In genomic region chr13:50357586-50358118, GRCh38 we compare ENCODE assay signal across 8 cellular contexts.
DNase-seq lines count a peak whose midpoint lies in the region; ATAC-seq, FAIRE-seq and TF ChIP-seq lines count a peak whose summit lies in the region.

No MANE protein-coding gene starts in this region.

- no peak overlapping the region for H3K4me3 ChIP-seq in Loucy (ENCODE audit: low read length, poor library complexity, severe bottlenecking)
- no peak overlapping the region for H3K4me3 ChIP-seq in ascending aorta
- no peak overlapping the region for H3K4me3 ChIP-seq in kidney epithelial cell (ENCODE audit: low read depth, low read length)
- no peak overlapping the region for H3K4me3 ChIP-seq in tibial nerve
- no peak overlapping the region for H3K4me3 ChIP-seq in naive thymus-derived CD4-positive, alpha-beta T cell (ENCODE audit: low read length)

- intact Hi-C loops in ascending aorta (cut with DNase I), result loop anchor here (5.0 kb wide), 2 partner anchors 55 to 275 kb away; no protein-coding TSS in a partner anchor
- intact Hi-C loops in naive thymus-derived CD4-positive, alpha-beta T cell (cut with micrococcal nuclease), result no loop called here

- peaks cover 0 to 20% (median 0%) of the 10 kb centered on the region in 5 donors for H3K27me3 Mint-ChIP-seq in naive thymus-derived CD4-positive, alpha-beta T cell

- H3K27ac ChIP-seq in ascending aorta (peak overlapping the region; percentile 74 to 78), tibial nerve (peak overlapping the region; percentile 44 to 84 (median 70))
- H3K27ac ChIP-seq in naive thymus-derived CD4-positive, alpha-beta T cell (ENCODE audit: low read depth, low read length), result no peak overlapping the region

- H3K4me1 ChIP-seq in Loucy (ENCODE audit: insufficient read depth, low read length, poor library complexity, severe bottlenecking) (peaks cover 56% of the 10 kb centered on the region), ascending aorta (peaks cover 0 to 19% of the 10 kb centered on the region in 2 donors), tibial nerve (peaks cover 0 to 39% (median 6%) of the 10 kb centered on the region in 4 donors)
- peaks cover 0 to 17% of the 10 kb centered on the region in 2 donors for H3K4me1 ChIP-seq in naive thymus-derived CD4-positive, alpha-beta T cell (ENCODE audit: control insufficient read depth in 2 of 2, insufficient read depth in 2 of 2, low read length in 2 of 2)

- H3K36me3 ChIP-seq in Loucy (ENCODE audit: insufficient read depth, low read length), result no peaks in the 10 kb centered on the region
- no peaks in the 10 kb centered on the region for H3K36me3 ChIP-seq in ascending aorta
- H3K36me3 ChIP-seq in kidney epithelial cell (ENCODE audit: control insufficient read depth, insufficient read depth, low read length), result no peaks in the 10 kb centered on the region
- H3K36me3 ChIP-seq in tibial nerve, result no peaks in the 10 kb centered on the region
- no peaks in the 10 kb centered on the region for H3K36me3 ChIP-seq in naive thymus-derived CD4-positive, alpha-beta T cell (ENCODE audit: control insufficient read depth in 2 of 3, insufficient read depth in 3 of 3, low read length in 3 of 3)

- ATAC-seq in naive thymus-derived CD4-positive, alpha-beta T cell, result no peak

- H2AFZ ChIP-seq in Loucy (ENCODE audit: low read length), result no peak overlapping the region

- H3K9me3 Mint-ChIP-seq in naive thymus-derived CD4-positive, alpha-beta T cell, result peaks cover 0 to 2% (median 0%) of the 10 kb centered on the region in 11 donors

- DNase-seq in ascending aorta (ENCODE audit: low spot score in 2 of 2) (peak in 1 of 2 donors; percentile 79), kidney epithelial cell (ENCODE audit: low read depth) (peak; percentile 74), tibial nerve (ENCODE audit: low spot score in 2 of 2) (peak in 1 of 2 donors; percentile 25), NCI-H2227 (lab: John Stamatoyannopoulos, UW; ENCODE audit: unreplicated experiment) (no peak), D721Med (ENCODE audit: insufficient read length, low spot score) (no peak)
- DNase-seq in stimulated activated CD4-positive, alpha-beta T cell treated with anti-CD3 and anti-CD28 coated beads, Interleukin-2, amount 100 ng/mL, for 24 hours, result no peak
- DNase-seq in naive thymus-derived CD4-positive, alpha-beta T cell, result no peak

- peak in 1 of 2 donors; percentile 23 for TF ChIP-seq EP300 in tibial nerve (IDR thresholded peaks at IDR 0.05)

- peaks cover 90% of the 10 kb centered on the region; the same call in 1 of the 2 replicates for H3K79me2 ChIP-seq in Loucy (ENCODE audit: insufficient read depth, low read length)

- H3K27ac Mint-ChIP-seq in naive thymus-derived CD4-positive, alpha-beta T cell, result no peak overlapping the region

- POLR2A ChIA-PET in naive thymus-derived CD4-positive, alpha-beta T cell (lab: Charles Lee), result no interaction called here

- H3K27me3 ChIP-seq in Loucy (ENCODE audit: insufficient read depth, low read length, poor library complexity, severe bottlenecking), result no peaks in the 10 kb centered on the region
- no peaks in the 10 kb centered on the region for H3K27me3 ChIP-seq in ascending aorta
- no peaks in the 10 kb centered on the region for H3K27me3 ChIP-seq in kidney epithelial cell (ENCODE audit: control insufficient read depth, insufficient read depth, low read length)
- no peaks in the 10 kb centered on the region for H3K27me3 ChIP-seq in tibial nerve
- H3K27me3 ChIP-seq in naive thymus-derived CD4-positive, alpha-beta T cell (ENCODE audit: control insufficient read depth in 2 of 2, insufficient read depth in 2 of 2, low read length in 2 of 2), result no peaks in the 10 kb centered on the region

- H4K20me1 ChIP-seq in Loucy (ENCODE audit: insufficient read depth, low read length, poor library complexity, severe bottlenecking), result peaks cover 3% of the 10 kb centered on the region

- H3F3A ChIP-seq in Loucy (ENCODE audit: low read depth), result no peaks in the 10 kb centered on the region

- H3K9me3 ChIP-seq in Loucy (ENCODE audit: insufficient read depth, low read depth, low read length) (no peaks in the 10 kb centered on the region), ascending aorta (no peaks in the 10 kb centered on the region), tibial nerve (no peaks in the 10 kb centered on the region)
- H3K9me3 ChIP-seq in naive thymus-derived CD4-positive, alpha-beta T cell (ENCODE audit: control insufficient read depth in 2 of 3, low read length in 3 of 3), result no peaks in the 10 kb centered on the region

- no peak for TF ChIP-seq POLR2A in tibial nerve (IDR thresholded peaks at IDR 0.05)

- H3K4me2 ChIP-seq in Loucy (ENCODE audit: low read depth, low read length, poor library complexity, severe bottlenecking), result peak overlapping the region; percentile 45

- H3K9me2 ChIP-seq in Loucy (replicated peaks; ENCODE audit: low read depth, low read length), result no peaks in the 10 kb centered on the region

- no peak for FAIRE-seq in D721Med (lab: Jason Lieb, UNC)

- H3K36me3 Mint-ChIP-seq in naive thymus-derived CD4-positive, alpha-beta T cell, result no peaks in the 10 kb centered on the region

- H3K9ac ChIP-seq in Loucy (ENCODE audit: low read depth, low read length, poor library complexity, severe bottlenecking), result peak overlapping the region; percentile 41

- CTCF ChIA-PET in naive thymus-derived CD4-positive, alpha-beta T cell (lab: Charles Lee), result no interaction called here

- TF ChIP-seq CTCF in Loucy (conservative IDR thresholded peaks at IDR 0.05; ENCODE audit: low read length) (no peak), ascending aorta (IDR thresholded peaks at IDR 0.05) (no peak), kidney epithelial cell (IDR thresholded peaks at IDR 0.05; ENCODE audit: insufficient read depth, low read length, poor library complexity, severe bottlenecking) (no peak), tibial nerve (IDR thresholded peaks at IDR 0.05) (no peak), D721Med (IDR thresholded peaks at IDR 0.05; ENCODE audit: insufficient read depth, missing control alignments) (no peak)

- H3K4me1 Mint-ChIP-seq in naive thymus-derived CD4-positive, alpha-beta T cell, result peaks cover 6 to 30% (median 18%) of the 10 kb centered on the region in 7 donors

- H3K4me3 Mint-ChIP-seq in naive thymus-derived CD4-positive, alpha-beta T cell, result no peak overlapping the region

- 27% methylated on average over 9 of the region's 9 CpGs for WGBS in tibial nerve, 2 donors
